In genomic region chr14:68257969-68258368, GRCh38 we compare ENCODE assay signal across 23 cellular contexts.
"Had no signal": no experiment of that assay in that cellular context is flagged by ENCODE, and none has a peak within 500 bp of the region (broad histone marks: within the 10 kb centered on the region; RNA-seq: fewer than 3 reads in every experiment).

No MANE protein-coding gene starts in this region.

- FAIRE-seq: endothelial cell of umbilical vein had no signal

- H3K4me3 Mint-ChIP-seq: activated naive CD8-positive, alpha-beta T cell treated with anti-CD3 and anti-CD28 coated beads, Interleukin-2, amount 10 ng/mL, durations not matched to agents 7 days and 5 days; dendritic cell treated with granulocyte-macrophage colony-stimulating factor and Interleukin-4, amounts not matched to agents 40 ng/mL and 50 ng/mL, for 4 days; neural progenitor cell had no signal

- H3K27me3 Mint-ChIP-seq: activated naive CD8-positive, alpha-beta T cell treated with anti-CD3 and anti-CD28 coated beads, Interleukin-2, amount 10 ng/mL, durations not matched to agents 7 days and 5 days; dendritic cell treated with granulocyte-macrophage colony-stimulating factor and Interleukin-4, amounts not matched to agents 40 ng/mL and 50 ng/mL, for 4 days; progenitor cell of endocrine pancreas had no signal

- H3K4me1 ChIP-seq: left ventricle myocardium inferior, right atrium auricular region, testis had no signal

- H3K36me3 Mint-ChIP-seq: immature natural killer cell, neural progenitor cell had no signal

- H3K4me3 ChIP-seq: cardiac muscle cell, esophagus muscularis mucosa, left ventricle myocardium inferior, neural progenitor cell, right atrium auricular region, testis, upper lobe of left lung had no signal

- H3K9me3 ChIP-seq: esophagus muscularis mucosa, left ventricle myocardium inferior, right atrium auricular region, testis, upper lobe of left lung had no signal

- DNase-seq: activated CD4-positive, alpha-beta T cell treated with anti-CD3 and anti-CD28 coated beads, Interleukin-2, amount 50 U/mL, for 4 hours; activated CD4-positive, CD25-positive, alpha-beta regulatory T cell treated with anti-CD3 and anti-CD28 coated beads, Interleukin-2, amount 50 U/mL, for 72 hours; activated naive CD8-positive, alpha-beta T cell treated with anti-CD3 and anti-CD28 coated beads, Interleukin-2, amount 10 ng/mL, durations not matched to agents 7 days and 5 days; activated T-cell treated with anti-CD3 and anti-CD28 coated beads for 4 hours; amygdala; effector memory CD4-positive, alpha-beta T cell; immature natural killer cell; kidney glomerular epithelial cell; left ventricle myocardium inferior; mammary epithelial cell; small intestine; T-helper 1 cell; T-helper 9 cell; testis; upper lobe of left lung had no signal

- H3K9me3 Mint-ChIP-seq: activated naive CD8-positive, alpha-beta T cell treated with anti-CD3 and anti-CD28 coated beads, Interleukin-2, amount 10 ng/mL, durations not matched to agents 7 days and 5 days; activated T-helper 2 cell treated with anti-CD3 and anti-CD28 coated beads, Interferon-gamma antibody, Interleukin-2, Interleukin-4, amounts not matched to agents 10 μg/mL and 5 μg/mL and 100 μg/mL, durations not matched to agents 14 hours and 24 hours and 36 hours; dendritic cell treated with granulocyte-macrophage colony-stimulating factor and Interleukin-4, amounts not matched to agents 40 ng/mL and 50 ng/mL, for 4 days; immature natural killer cell; neural progenitor cell had no signal

- H3K36me3 ChIP-seq: cardiac muscle cell, esophagus muscularis mucosa, left ventricle myocardium inferior, neural progenitor cell, right atrium auricular region, upper lobe of left lung had no signal

- H3K27me3 ChIP-seq: cardiac muscle cell, esophagus muscularis mucosa, right atrium auricular region, testis, upper lobe of left lung had no signal

- H3K27ac ChIP-seq: cardiac muscle cell, esophagus muscularis mucosa, left ventricle myocardium inferior, neural progenitor cell, right atrium auricular region, testis, upper lobe of left lung had no signal

- H3K27ac Mint-ChIP-seq: activated naive CD8-positive, alpha-beta T cell treated with anti-CD3 and anti-CD28 coated beads, Interleukin-2, amount 10 ng/mL, durations not matched to agents 7 days and 5 days; activated T-helper 2 cell treated with anti-CD3 and anti-CD28 coated beads, Interferon-gamma antibody, Interleukin-2, Interleukin-4, amounts not matched to agents 10 μg/mL and 5 μg/mL and 100 μg/mL, durations not matched to agents 14 hours and 24 hours and 36 hours; dendritic cell treated with granulocyte-macrophage colony-stimulating factor and Interleukin-4, amounts not matched to agents 40 ng/mL and 50 ng/mL, for 4 days had no signal
